In genomic region chr12:26668230-26668629, GRCh38 we compare ENCODE assay signal across 23 cellular contexts.
DNase-seq lines count a peak whose midpoint lies in the region; ATAC-seq, FAIRE-seq and TF ChIP-seq lines count a peak whose summit lies in the region.
"Had no signal": no experiment of that assay in that cellular context is flagged by ENCODE, and none has a peak within 500 bp of the region (broad histone marks: within the 10 kb centered on the region; RNA-seq: fewer than 3 reads in every experiment).

No MANE protein-coding gene starts in this region.

- no peak overlapping the region for H3K4ac ChIP-seq in H9 (ENCODE audit: low read depth, low read length)

- ATAC-seq in WTC11 (no peak), HepG2 (peak; percentile 42; the same call in 1 of the 3 replicates), GM18519 (IDR thresholded peaks at IDR 0.05; ENCODE audit: low FRiP score, unreplicated experiment) (no peak)
- ATAC-seq: PC-3, T-cell had no signal

- intact Hi-C loops in HepG2 (cut with micrococcal nuclease; ENCODE audit: unreplicated experiment) (no loop called here), posterior cingulate gyrus (cut with DNase I) (no loop called here)

- no CpG with 5 or more reads among the region's 1 CpG for WGBS in H9 (ENCODE audit: extremely low coverage, insufficient read length, low lambda C conversion rate)
- WGBS in HepG2 (ENCODE audit: low lambda C conversion rate): 96% methylated on average over 1 of the region's 1 CpG

- TF ChIP-seq CTCF in H9 (conservative IDR thresholded peaks at IDR 0.05) (no peak), WTC11 (IDR thresholded peaks at IDR 0.05) (no peak), HepG2 (CRISPR knock-in tag; IDR thresholded peaks at IDR 0.05) (no peak)

- no peak overlapping the region for H2AFZ ChIP-seq in H9 (ENCODE audit: low read length)
- H2AFZ ChIP-seq in HepG2 (ENCODE audit: low read length): no peak overlapping the region
- H2AFZ ChIP-seq: GM23248 had no signal

- H3K27me3 ChIP-seq in H9 (ENCODE audit: insufficient read depth, low read length) (no peaks in the 10 kb centered on the region), HepG2 (ENCODE audit: control insufficient read depth in 1 of 2, insufficient read depth in 2 of 2, low read length in 2 of 2) (no peaks in the 10 kb centered on the region)
- H3K27me3 ChIP-seq: BLaER1 treated with 17β-estradiol and CSF1 and Interleukin-3, amounts not matched to agents 10 nM and 100 nM had no signal

- no peak overlapping the region for H2BK120ac ChIP-seq in H9 (ENCODE audit: low read depth, low read length, poor library complexity, severe bottlenecking)

- H2BK15ac ChIP-seq in H9 (ENCODE audit: low read depth, low read length): no peak overlapping the region

- H3K18ac ChIP-seq in H9 (ENCODE audit: insufficient read length, low read depth, low read length): no peak overlapping the region

- CTCF ChIA-PET in WTC11 (lab: Charles Lee) (no interaction called here), HepG2 (lab: Yijun Ruan, JAX; ENCODE audit: low intra/inter-chr PET ratio, low total read pairs) (no interaction called here)

- H2BK5ac ChIP-seq in H9 (ENCODE audit: insufficient read length, low read length): no peak overlapping the region

- TF ChIP-seq POLR2A in HepG2 (IDR thresholded peaks at IDR 0.05; ENCODE audit: insufficient read depth in 1 of 2, low read depth in 2 of 2, low read length in 2 of 2): no peak

- H3K36me3 Mint-ChIP-seq in H9 (ENCODE audit: insufficient read depth in 1 of 3, low read depth in 3 of 3) (peaks cover 12 to 23% (median 13%) of the 10 kb centered on the region in 3 experiments), WTC11 (peaks cover 46% of the 10 kb centered on the region)

- H2AK5ac ChIP-seq in H9 (ENCODE audit: insufficient read length, low read length): no peak overlapping the region

- H2BK12ac ChIP-seq in H9 (ENCODE audit: insufficient read length, low read depth, low read length): no peak overlapping the region

- no peak overlapping the region for H3T11ph ChIP-seq in H9 (ENCODE audit: low read length)

- H4K5ac ChIP-seq in H9 (ENCODE audit: insufficient read length, low read depth, low read length): no peak overlapping the region

- BruUV-seq in HepG2 (replicated peaks; lab: Mats Ljungman, UMichigan): no TSS peak

- H3K36me3 ChIP-seq in HepG2 (replicated peaks in 1 of 2; ENCODE audit: control insufficient read depth in 1 of 2, insufficient read depth in 2 of 2, low read length in 2 of 2): peaks cover 11 to 40% of the 10 kb centered on the region in 2 experiments

- H3K79me1 ChIP-seq in H9 (ENCODE audit: insufficient read depth, low read depth, low read length, poor library complexity, severe bottlenecking): no peaks in the 10 kb centered on the region

- no peak overlapping the region for H3K23ac ChIP-seq in H9 (ENCODE audit: insufficient read length, low read depth, low read length)

- H3K27me3 Mint-ChIP-seq in H9 (ENCODE audit: low read depth): no peaks in the 10 kb centered on the region
- no peaks in the 10 kb centered on the region for H3K27me3 Mint-ChIP-seq in WTC11 (ENCODE audit: low read depth)
- H3K27me3 Mint-ChIP-seq: CD4-positive, alpha-beta T cell; T-cell had no signal

- FAIRE-seq in GM19239 (lab: Jason Lieb, UNC): peak; percentile 14
- no peak for FAIRE-seq in HepG2 (lab: Jason Lieb, UNC)
- FAIRE-seq: GM18507 had no signal

- H2BK20ac ChIP-seq in H9 (ENCODE audit: low read depth, low read length, poor library complexity, severe bottlenecking): no peak overlapping the region

- H3K27ac Mint-ChIP-seq in H9 (peak overlapping the region in 2 of 3 experiments; percentile 9 to 31; a peak in 4 of 7 replicates), WTC11 (peak overlapping the region; percentile 72)
- H3K27ac Mint-ChIP-seq: CD4-positive, alpha-beta T cell; T-cell had no signal

- H3K9me3 Mint-ChIP-seq in H9 (peaks cover 11 to 13% of the 10 kb centered on the region in 2 experiments; a peak in 4 of 5 replicates), WTC11 (peaks cover 20% of the 10 kb centered on the region)
- H3K9me3 Mint-ChIP-seq: CD4-positive, alpha-beta T cell had no signal

- H3K27ac ChIP-seq in H9 (ENCODE audit: insufficient read length, low read depth, low read length) (no peak overlapping the region), HepG2 (ENCODE audit: extremely low read length, insufficient read depth, low read length) (peak overlapping the region; percentile 28)
- H3K27ac ChIP-seq: BLaER1 treated with 17β-estradiol and CSF1 and Interleukin-3, amounts not matched to agents 10 nM and 100 nM; GM23248 had no signal

- DNase-seq in GM19239 (ENCODE audit: insufficient read length, low spot score) (no peak), H9 (no peak), WTC11 (ENCODE audit: low spot score) (no peak), HepG2 (ENCODE audit: low spot score) (no peak), posterior cingulate gyrus (no peak), NK-92 (lab: John Stamatoyannopoulos, UW; ENCODE audit: unreplicated experiment) (no peak)
- no peak for DNase-seq in activated naive CD4-positive, alpha-beta T cell treated with anti-CD3 and anti-CD28 coated beads, Interleukin-2, amount 50 U/mL, for 16 hours
- DNase-seq: AML-193; CD4-positive, alpha-beta T cell; COR-L47; DMS53; Karpas-422; NCI-H1092; NCI-H1436; NCI-H1930; NCI-H526 treated with DMSO at 0.1 percent for 48 hours; NK-92 treated with Interleukin-12 subunit alpha and Interleukin-12 subunit beta, amount 100 ng/mL, for 24 hours; PC-3; T-cell had no signal

- H3K14ac ChIP-seq in H9 (ENCODE audit: insufficient read depth, low read length): no peak overlapping the region

- peaks cover 2% of the 10 kb centered on the region; the same call in 1 of the 2 replicates for H3K4me1 ChIP-seq in H9 (ENCODE audit: insufficient read depth, low read length)
- peaks cover 33% of the 10 kb centered on the region for H3K4me1 ChIP-seq in HepG2 (ENCODE audit: insufficient read depth, low read length)
- H3K4me1 ChIP-seq: BLaER1 treated with 17β-estradiol and CSF1 and Interleukin-3, amounts not matched to agents 10 nM and 100 nM had no signal

- H3K23me2 ChIP-seq in H9 (ENCODE audit: insufficient read length, low read depth, low read length, poor library complexity, severe bottlenecking): no peaks in the 10 kb centered on the region

- TF ChIP-seq RAD21 in HepG2 (CRISPR knock-in tag; IDR thresholded peaks at IDR 0.05): no peak

- no peak overlapping the region for H3K4me3 ChIP-seq in HepG2 (replicated peaks in 1 of 3; ENCODE audit: insufficient read depth in 1 of 3, low read depth in 2 of 3, low read length in 3 of 3)
- H3K4me3 ChIP-seq: BLaER1 treated with 17β-estradiol and CSF1 and Interleukin-3, amounts not matched to agents 10 nM and 100 nM; GM23248 had no signal

- no peaks in the 10 kb centered on the region for H3K9me3 ChIP-seq in H9 (ENCODE audit: control insufficient read depth, low read depth, low read length)
- no peaks in the 10 kb centered on the region for H3K9me3 ChIP-seq in HepG2 (ENCODE audit: low read length)
- H3K9me3 ChIP-seq: BLaER1 treated with 17β-estradiol and CSF1 and Interleukin-3, amounts not matched to agents 10 nM and 100 nM had no signal

- no peaks in the 10 kb centered on the region for H4K20me1 ChIP-seq in H9 (ENCODE audit: control insufficient read depth, insufficient read depth, insufficient read length)
- H4K20me1 ChIP-seq in HepG2 (ENCODE audit: insufficient read depth, low read length): no peaks in the 10 kb centered on the region
- H4K20me1 ChIP-seq: BLaER1 treated with 17β-estradiol and CSF1 and Interleukin-3, amounts not matched to agents 10 nM and 100 nM had no signal

- H4K91ac ChIP-seq in H9 (ENCODE audit: insufficient read length, low read depth, low read length): no peak overlapping the region

- H3K79me2 ChIP-seq in H9 (ENCODE audit: insufficient read depth, low read length): no peaks in the 10 kb centered on the region
- no peaks in the 10 kb centered on the region for H3K79me2 ChIP-seq in HepG2 (ENCODE audit: insufficient read depth, low read length)

- no peak overlapping the region for H4K8ac ChIP-seq in H9 (replicated peaks; ENCODE audit: insufficient read length, low read depth, low read length)

- H3K4me2 ChIP-seq in H9 (ENCODE audit: insufficient read depth, insufficient read length, low read length) (no peak overlapping the region), HepG2 (ENCODE audit: low read depth, low read length) (no peak overlapping the region)
- H3K4me2 ChIP-seq: BLaER1 treated with 17β-estradiol and CSF1 and Interleukin-3, amounts not matched to agents 10 nM and 100 nM had no signal

- H3K4me1 Mint-ChIP-seq in H9 (peaks cover 27 to 30% of the 10 kb centered on the region in 2 experiments), WTC11 (peaks cover 51% of the 10 kb centered on the region)

- TF ChIP-seq EP300 in HepG2 (IDR thresholded peaks at IDR 0.05; ENCODE audit: low read depth in 2 of 2, low read length in 2 of 2) (no peak), HepG2 (CRISPR knock-in tag; IDR thresholded peaks at IDR 0.05; ENCODE audit: borderline replicate concordance) (no peak)

- POLR2A ChIA-PET in WTC11 (lab: Charles Lee): no interaction called here
- POLR2A ChIA-PET in HepG2 (lab: Yijun Ruan, JAX): no interaction called here

- no peak overlapping the region for H3K56ac ChIP-seq in H9 (ENCODE audit: insufficient read length, low read depth, low read length)

- H3K4me3 Mint-ChIP-seq in H9 (no peak overlapping the region), WTC11 (no peak overlapping the region)
- H3K4me3 Mint-ChIP-seq: CD4-positive, alpha-beta T cell; T-cell had no signal

- H3K9ac ChIP-seq in H9 (ENCODE audit: extremely low read depth, insufficient read length, low read length) (no peak overlapping the region), HepG2 (ENCODE audit: insufficient read depth, low read depth, low read length) (no peak overlapping the region)
- H3K9ac ChIP-seq: BLaER1 treated with 17β-estradiol and CSF1 and Interleukin-3, amounts not matched to agents 10 nM and 100 nM; GM23248 had no signal

- in situ Hi-C loops in HepG2 (cut with HindIII; ENCODE audit: extremely low pct_ligation_motif_present, low pct_unique_long_range_greater_than_20kb): no loop called here

TF ChIP-seq in WTC11, 78 proteins besides CTCF, POLR2A, EP300 and RAD21 (continues in another document):
- TF ChIP-seq TCF7 (CRISPR knock-in tag; IDR thresholded peaks at IDR 0.05; ENCODE audit: low read depth) (no peak), SP1 (CRISPR knock-in tag; conservative IDR thresholded peaks at IDR 0.05) (no peak), HMGA2 (CRISPR knock-in tag; IDR thresholded peaks at IDR 0.05) (no peak), NFE2L1 (CRISPR knock-in tag; IDR thresholded peaks at IDR 0.05) (no peak), NR3C1 (CRISPR knock-in tag; conservative IDR thresholded peaks at IDR 0.05; ENCODE audit: low read depth) (no peak)
